ENCODE assay signal across 21 cellular contexts in the genomic region with DNA sequence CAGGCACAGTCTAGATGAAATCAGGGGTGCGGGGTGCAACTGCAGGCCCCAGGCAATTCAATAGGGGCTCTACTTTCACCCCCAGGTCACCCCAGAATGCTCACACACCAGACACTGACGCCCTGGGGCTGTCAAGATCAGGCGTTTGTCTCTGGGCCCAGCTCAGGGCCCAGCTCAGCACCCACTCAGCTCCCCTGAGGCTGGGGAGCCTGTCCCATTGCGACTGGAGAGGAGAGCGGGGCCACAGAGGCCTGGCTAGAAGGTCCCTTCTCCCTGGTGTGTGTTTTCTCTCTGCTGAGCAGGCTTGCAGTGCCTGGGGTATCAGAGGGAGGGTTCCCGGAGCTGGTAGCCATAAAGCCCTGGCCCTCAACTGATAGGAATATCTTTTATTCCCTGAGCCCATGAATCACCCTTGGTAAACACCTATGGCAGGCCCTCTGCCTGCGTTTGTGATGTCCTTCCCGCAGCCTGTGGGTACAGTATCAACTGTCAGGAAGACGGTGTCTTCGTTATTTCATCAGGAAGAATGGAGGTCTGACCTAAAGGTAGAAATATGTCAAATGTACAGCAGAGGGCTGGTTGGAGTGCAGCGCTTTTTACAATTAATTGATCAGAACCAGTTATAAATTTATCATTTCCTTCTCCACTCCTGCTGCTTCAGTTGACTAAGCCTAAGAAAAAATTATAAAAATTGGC. TPM values are rescaled to one million over a fixed set of nuclear protein-coding genes. Genes with fewer than 3 reads are reported as not detected.
DNase-seq lines count a peak whose midpoint lies in the region; ATAC-seq and TF ChIP-seq lines count a peak whose summit lies in the region.
"Had no signal": no experiment of that assay in that cellular context is flagged by ENCODE, and none has a peak within 500 bp of the region (broad histone marks: within the 10 kb centered on the region; RNA-seq: fewer than 3 reads in every experiment).

No MANE protein-coding gene starts in this region.

- H3K4me3 Mint-ChIP-seq in Calu3 (ENCODE audit: low read depth, unreplicated experiment) (peak overlapping the region; percentile 26), nephron (peak overlapping the region in 2 of 3 experiments; percentile 14 to 20)
- H3K4me3 Mint-ChIP-seq in activated naive CD8-positive, alpha-beta T cell treated with anti-CD3 and anti-CD28 coated beads, Interleukin-2, amount 50 U/mL, for 24 hours, result peak overlapping the region; percentile 2
- H3K4me3 Mint-ChIP-seq: activated CD8-positive, alpha-beta T cell treated with anti-CD3 and anti-CD28 coated beads, Interleukin-2, amount 10 ng/mL, durations not matched to agents 7 days and 5 days; stimulated activated naive CD8-positive, alpha-beta T cell treated with anti-CD3 and anti-CD28 coated beads, Interleukin-15, Interleukin-2, amounts not matched to agents 100 ng/mL and 50 ng/mL, for 24 hours had no signal

- CTCF ChIA-PET in Calu3 (lab: Charles Lee), result interaction anchor here (0.7 kb wide), 1 partner anchor 127 kb away, joined by 4 read pairs; no protein-coding TSS in a partner anchor

- no peak for ATAC-seq in activated naive CD8-positive, alpha-beta T cell treated with anti-CD3 and anti-CD28 coated beads, Interleukin-2, amount 50 U/mL, for 24 hours
- ATAC-seq: activated CD8-positive, alpha-beta T cell treated with anti-CD3 and anti-CD28 coated beads, Interleukin-2, amount 10 ng/mL, durations not matched to agents 7 days and 5 days; effector memory CD8-positive, alpha-beta T cell; left lung had no signal

- no peak overlapping the region for H3K27ac Mint-ChIP-seq in Calu3 (ENCODE audit: unreplicated experiment)
- H3K27ac Mint-ChIP-seq in activated naive CD8-positive, alpha-beta T cell treated with anti-CD3 and anti-CD28 coated beads, Interleukin-2, amount 50 U/mL, for 24 hours, result no peak overlapping the region
- no peak overlapping the region for H3K27ac Mint-ChIP-seq in nephron
- H3K27ac Mint-ChIP-seq: activated CD8-positive, alpha-beta T cell treated with anti-CD3 and anti-CD28 coated beads, Interleukin-2, amount 10 ng/mL, durations not matched to agents 7 days and 5 days; stimulated activated naive CD8-positive, alpha-beta T cell treated with anti-CD3 and anti-CD28 coated beads, Interleukin-15, Interleukin-2, amounts not matched to agents 100 ng/mL and 50 ng/mL, for 24 hours had no signal

- no peaks in the 10 kb centered on the region for H3K4me1 Mint-ChIP-seq in Calu3 (ENCODE audit: low read depth, unreplicated experiment)
- H3K4me1 Mint-ChIP-seq in activated naive CD8-positive, alpha-beta T cell treated with anti-CD3 and anti-CD28 coated beads, Interleukin-2, amount 50 U/mL, for 24 hours, result peaks cover 16% of the 10 kb centered on the region
- peaks cover 6% of the 10 kb centered on the region for H3K4me1 Mint-ChIP-seq in nephron

- TF ChIP-seq CTCF in Calu3 (IDR thresholded peaks at IDR 0.05; ENCODE audit: unreplicated experiment) (no peak), nephron (IDR thresholded peaks at IDR 0.05; ENCODE audit: unreplicated experiment in 3 of 3) (no peak)

- peaks cover 36% of the 10 kb centered on the region for H3K36me3 Mint-ChIP-seq in Calu3 (ENCODE audit: insufficient read depth, unreplicated experiment)
- no peaks in the 10 kb centered on the region for H3K36me3 Mint-ChIP-seq in activated naive CD8-positive, alpha-beta T cell treated with anti-CD3 and anti-CD28 coated beads, Interleukin-2, amount 50 U/mL, for 24 hours (ENCODE audit: low read depth)
- peaks cover 3% of the 10 kb centered on the region for H3K36me3 Mint-ChIP-seq in nephron (ENCODE audit: low read depth)

- no TSS peak for BruUV-seq in Calu3 (replicated peaks; lab: Mats Ljungman, UMichigan)

- H3K27me3 Mint-ChIP-seq in Calu3 (ENCODE audit: unreplicated experiment) (peaks cover 49% of the 10 kb centered on the region), nephron (ENCODE audit: low read depth) (peaks cover 65% of the 10 kb centered on the region)
- H3K27me3 Mint-ChIP-seq in activated naive CD8-positive, alpha-beta T cell treated with anti-CD3 and anti-CD28 coated beads, Interleukin-2, amount 50 U/mL, for 24 hours, result peaks cover 49% of the 10 kb centered on the region

- no peaks in the 10 kb centered on the region for H3K9me3 Mint-ChIP-seq in Calu3 (ENCODE audit: low read depth, unreplicated experiment)
- H3K9me3 Mint-ChIP-seq in activated naive CD8-positive, alpha-beta T cell treated with anti-CD3 and anti-CD28 coated beads, Interleukin-2, amount 50 U/mL, for 24 hours, result no peaks in the 10 kb centered on the region
- H3K9me3 Mint-ChIP-seq in nephron, result peaks cover 4% of the 10 kb centered on the region
- H3K9me3 Mint-ChIP-seq: effector memory CD8-positive, alpha-beta T cell; stimulated activated naive CD8-positive, alpha-beta T cell treated with anti-CD3 and anti-CD28 coated beads, Interleukin-15, Interleukin-2, amounts not matched to agents 100 ng/mL and 50 ng/mL, for 24 hours had no signal

- DNase-seq in Calu3 (no peak), HT-29 (ENCODE audit: low spot score) (peak; percentile 15), hepatic stellate cell (ENCODE audit: low spot score) (no peak), GOT3 (lab: John Stamatoyannopoulos, UW) (no peak)
- DNase-seq in activated naive CD8-positive, alpha-beta T cell treated with anti-CD3 and anti-CD28 coated beads, Interleukin-2, amount 50 U/mL, for 24 hours, result no peak
- no peak for DNase-seq in activated CD4-positive, alpha-beta T cell treated with anti-CD3 and anti-CD28 coated beads for 48 hours
- DNase-seq: activated CD8-positive, alpha-beta T cell treated with anti-CD3 and anti-CD28 coated beads, Interleukin-2, amount 10 ng/mL, durations not matched to agents 7 days and 5 days; activated naive CD4-positive, alpha-beta T cell treated with anti-CD3 and anti-CD28 coated beads, Interleukin-2, amount 50 U/mL, for 16 hours; activated T-cell treated with anti-CD3 and anti-CD28 coated beads, Interleukin-2, amount 50 U/mL, for 1 hour; effector memory CD8-positive, alpha-beta T cell; left lung; midbrain; MV-4-11; NCI-H345; small intestine had no signal

- intact Hi-C loops in Calu3 (cut with micrococcal nuclease; ENCODE audit: unreplicated experiment), result no loop called here

RNA-seq across cellular contexts. Expression of a gene that starts 1.6 kb away (rescaled TPM):
- not detected in 2 replicates for total RNA-seq in Calu3 (2022)
- total RNA-seq in HT-29 (2014; rRNA removed; shearing (Covaris generic)), result not detected in 2 replicates
- total RNA-seq: activated CD8-positive, alpha-beta T cell treated with anti-CD3 and anti-CD28 coated beads, Interleukin-2, amount 10 ng/mL, durations not matched to agents 7 days and 5 days; fibroblast of lung; G401; SJSA1 had no signal

RNA-seq across cellular contexts. Expression of a gene that starts 2.1 kb away (rescaled TPM):
- total RNA-seq in Calu3 (2022), result not detected in 2 replicates
- not detected in 2 replicates for total RNA-seq in HT-29 (2014; rRNA removed; shearing (Covaris generic))
- total RNA-seq: activated CD8-positive, alpha-beta T cell treated with anti-CD3 and anti-CD28 coated beads, Interleukin-2, amount 10 ng/mL, durations not matched to agents 7 days and 5 days; fibroblast of lung; left lung; SJSA1; tibial nerve had no signal

RNA-seq across cellular contexts. Expression of a gene that starts 5.5 kb away (rescaled TPM):
- total RNA-seq in Calu3 (2022), result not detected in 2 replicates
- not detected in 2 replicates for total RNA-seq in HT-29 (2014; rRNA removed; shearing (Covaris generic))
- total RNA-seq: activated CD8-positive, alpha-beta T cell treated with anti-CD3 and anti-CD28 coated beads, Interleukin-2, amount 10 ng/mL, durations not matched to agents 7 days and 5 days; fibroblast of lung; G401; SJSA1 had no signal

RNA-seq across cellular contexts. Expression of a gene that starts 12.4 kb away (rescaled TPM):
- not detected in 2 replicates for total RNA-seq in Calu3 (2022)
- not detected in 2 replicates for total RNA-seq in HT-29 (2014; rRNA removed; shearing (Covaris generic))
- total RNA-seq: activated CD8-positive, alpha-beta T cell treated with anti-CD3 and anti-CD28 coated beads, Interleukin-2, amount 10 ng/mL, durations not matched to agents 7 days and 5 days; fibroblast of lung; G401; left lung; SJSA1 had no signal

RNA-seq across cellular contexts. Expression of a gene that starts 25.7 kb away (rescaled TPM):
- total RNA-seq in Calu3 (2022), result not detected in 2 replicates
- total RNA-seq in HT-29 (2014; rRNA removed; shearing (Covaris generic)), result not detected in 2 replicates
- total RNA-seq: activated CD8-positive, alpha-beta T cell treated with anti-CD3 and anti-CD28 coated beads, Interleukin-2, amount 10 ng/mL, durations not matched to agents 7 days and 5 days; fibroblast of lung; G401; left lung; SJSA1; tibial nerve had no signal
